In genomic region chr13:71255633-71256032, GRCh38 we compare ENCODE assay signal across 21 cellular contexts.
"Had no signal": no experiment of that assay in that cellular context is flagged by ENCODE, and none has a peak within 500 bp of the region (broad histone marks: within the 10 kb centered on the region; RNA-seq: fewer than 3 reads in every experiment).

No MANE protein-coding gene starts in this region.

- H3K4me2 ChIP-seq: hepatocyte, smooth muscle cell had no signal

- H3K36me3 ChIP-seq: left lung, right atrium auricular region, right lobe of liver, tibial nerve, uterus had no signal

- H3K27me3 ChIP-seq: hepatocyte, left lung, right atrium auricular region, right lobe of liver, tibial nerve, uterus had no signal

- H2AFZ ChIP-seq: hepatocyte had no signal

- H3K4me3 ChIP-seq: hepatocyte, left lung, lung, right atrium auricular region, right lobe of liver, smooth muscle cell, tibial nerve, uterus had no signal

- H3K27ac ChIP-seq: hepatocyte, left lung, right atrium auricular region, right lobe of liver, tibial nerve, uterus had no signal

- DNase-seq: kidney; left colon; left lung; mesendoderm; naive thymus-derived CD8-positive, alpha-beta T cell; nucleus accumbens; right lobe of liver; stimulated activated CD4-positive, alpha-beta T cell treated with anti-CD3 and anti-CD28 coated beads, Interleukin-1b, Interleukin-23, amount 100 ng/mL, for 48 hours; stimulated activated CD4-positive, alpha-beta T cell treated with anti-CD3 and anti-CD28 coated beads, Interleukin-2, amount 100 ng/mL, for 48 hours; stimulated activated CD4-positive, alpha-beta T cell treated with anti-CD3 and anti-CD28 coated beads, Interleukin-4, amount 100 ng/mL, for 4 hours; stimulated activated CD8-positive, alpha-beta memory T cell treated with anti-CD3 and anti-CD28 coated beads, Interleukin-4, amount 100 ng/mL, for 48 hours; stimulated activated naive CD4-positive, alpha-beta T cell treated with Interleukin-2 at 50 U/mL for 16 hours; stimulated activated naive CD8-positive, alpha-beta T cell treated with anti-CD3 and anti-CD28 coated beads, Interleukin-15, amount 100 ng/mL, for 72 hours; substantia nigra; uterus had no signal

- H3K4me1 ChIP-seq: right atrium auricular region, right lobe of liver, tibial nerve, uterus had no signal

- H3K79me2 ChIP-seq: hepatocyte had no signal

- H3K9me3 ChIP-seq: left lung, right atrium auricular region, right lobe of liver, tibial nerve, uterus had no signal

- ATAC-seq: left colon; left lung; naive thymus-derived CD8-positive, alpha-beta T cell; right lobe of liver; stimulated activated memory B cell treated with anti-CD40 and anti-IgM and Interleukin-4, amounts not matched to agents 10 μg/mL and 1 μg/mL and 100 μg/mL, for 72 hours; stimulated activated naive CD8-positive, alpha-beta T cell treated with anti-CD3 and anti-CD28 coated beads, Interleukin-15, amount 100 ng/mL, for 72 hours had no signal
